Comparison of ENCODE assay signal across 1 cellular context in genomic region chr22:22069450-22070370, GRCh38.
TF ChIP-seq lines count a peak whose summit lies in the region.

No MANE protein-coding gene starts in this region.

TF ChIP-seq in K562, 482 proteins besides CTCF, POLR2A, EP300 and RAD21 (continued from another document and continues in another):
- TF ChIP-seq UBTF (IDR thresholded peaks at IDR 0.05; ENCODE audit: borderline replicate concordance in 1 of 2, low read depth in 2 of 2, low read length in 2 of 2): peak in 1 of 2 experiments; percentile 33; a peak in 1 of 4 replicates
- no peak for TF ChIP-seq ZBTB5 (IDR thresholded peaks at IDR 0.05)
- no peak for TF ChIP-seq MLX (CRISPR knock-in tag; conservative IDR thresholded peaks at IDR 0.05)
- no peak for TF ChIP-seq NFE2L1 (tag; IDR thresholded peaks at IDR 0.05; ENCODE audit: borderline replicate concordance, low read depth)
- TF ChIP-seq TOE1 (IDR thresholded peaks at IDR 0.05; ENCODE audit: borderline replicate concordance): no peak
- no peak for TF ChIP-seq TOE1 (CRISPR knock-in tag; IDR thresholded peaks at IDR 0.05; ENCODE audit: borderline replicate concordance, low read depth)
- no peak for TF ChIP-seq SIX5 (IDR thresholded peaks at IDR 0.05; ENCODE audit: borderline replicate concordance in 1 of 2, insufficient read depth in 1 of 2, low read depth in 1 of 2, low read length in 2 of 2)
- TF ChIP-seq ZNF717 (CRISPR knock-in tag; IDR thresholded peaks at IDR 0.05): no peak
- TF ChIP-seq ZNF274 (IDR thresholded peaks at IDR 0.05; ENCODE audit: borderline replicate concordance, low read depth, low read length): no peak
- TF ChIP-seq SMARCC2 (IDR thresholded peaks at IDR 0.05; ENCODE audit: low read depth): no peak
- no peak for TF ChIP-seq NR1H2 (CRISPR knock-in tag; IDR thresholded peaks at IDR 0.05)
- no peak for TF ChIP-seq REST (CRISPR knock-in tag; IDR thresholded peaks at IDR 0.05; ENCODE audit: low read depth)
- no peak for TF ChIP-seq RFX7 (CRISPR knock-in tag; IDR thresholded peaks at IDR 0.05)
- TF ChIP-seq COPS2 (conservative IDR thresholded peaks at IDR 0.05): no peak
- TF ChIP-seq THAP7 (CRISPR knock-in tag; IDR thresholded peaks at IDR 0.05): no peak
- no peak for TF ChIP-seq MBD2 (IDR thresholded peaks at IDR 0.05; ENCODE audit: borderline replicate concordance, low read depth)
- no peak for TF ChIP-seq PPARD (CRISPR knock-in tag; IDR thresholded peaks at IDR 0.05)
- TF ChIP-seq MYBL2 (IDR thresholded peaks at IDR 0.05; ENCODE audit: low read depth): no peak
- TF ChIP-seq MYBL2 (CRISPR knock-in tag; IDR thresholded peaks at IDR 0.05; ENCODE audit: borderline replicate concordance): no peak
- TF ChIP-seq FOSL1 (tag; conservative IDR thresholded peaks at IDR 0.05): peak; percentile 40; the same call in 1 of the 2 replicates
- no peak for TF ChIP-seq MBD1 (CRISPR knock-in tag; IDR thresholded peaks at IDR 0.05)
- TF ChIP-seq C11orf30 (IDR thresholded peaks at IDR 0.05; ENCODE audit: low read depth): no peak
- TF ChIP-seq TBP (optimal IDR thresholded peaks at IDR 0.05; ENCODE audit: low read depth, low read length): peak; percentile 14
- TF ChIP-seq HDAC1 (IDR thresholded peaks at IDR 0.05): no peak
- no peak for TF ChIP-seq ETS1 (conservative IDR thresholded peaks at IDR 0.05; ENCODE audit: control insufficient read depth, low read depth, low read length)
- TF ChIP-seq ZBTB26 (CRISPR knock-in tag; IDR thresholded peaks at IDR 0.05): 0 out of 2 replicates have a peak, but pooled peaks have one; percentile 7
- TF ChIP-seq ARNT (IDR thresholded peaks at IDR 0.05): no peak
- no peak for TF ChIP-seq HCFC1 (IDR thresholded peaks at IDR 0.05; ENCODE audit: low read depth, low read length)
- TF ChIP-seq TAF7 (tag; IDR thresholded peaks at IDR 0.05): no peak
- TF ChIP-seq ZNF778 (CRISPR knock-in tag; IDR thresholded peaks at IDR 0.05): no peak
- TF ChIP-seq CSDE1 (IDR thresholded peaks at IDR 0.05): no peak
- TF ChIP-seq CTCFL (IDR thresholded peaks at IDR 0.05; ENCODE audit: borderline replicate concordance, insufficient read depth, low read depth, low read length, poor library complexity, severe bottlenecking): no peak
- no peak for TF ChIP-seq HEY1 (CRISPR knock-in tag; IDR thresholded peaks at IDR 0.05; ENCODE audit: borderline replicate concordance)
- TF ChIP-seq KHSRP (IDR thresholded peaks at IDR 0.05): no peak
- TF ChIP-seq E4F1 (CRISPR knock-in tag; IDR thresholded peaks at IDR 0.05; ENCODE audit: borderline replicate concordance): no peak
